Comparison of ENCODE assay signal across 1 cellular context in genomic region chr16:58345574-58346354, GRCh38.
TF ChIP-seq lines count a peak whose summit lies in the region.

No MANE protein-coding gene starts in this region.

TF ChIP-seq in WTC11, 78 proteins besides CTCF, POLR2A, EP300 and RAD21 (continued from another document):
- TF ChIP-seq STAT6 (CRISPR knock-in tag; conservative IDR thresholded peaks at IDR 0.05; ENCODE audit: low read depth) (no peak), SP1 (CRISPR knock-in tag; conservative IDR thresholded peaks at IDR 0.05) (no peak), CBFB (CRISPR knock-in tag; IDR thresholded peaks at IDR 0.05; ENCODE audit: low read depth) (no peak), ZBTB43 (CRISPR knock-in tag; IDR thresholded peaks at IDR 0.05) (no peak), PRRX2 (CRISPR knock-in tag; IDR thresholded peaks at IDR 0.05) (no peak), AR (CRISPR knock-in tag; IDR thresholded peaks at IDR 0.05) (no peak), PRDM15 (CRISPR knock-in tag; IDR thresholded peaks at IDR 0.05) (no peak)
